ENCODE assay signal across 9 cellular contexts in genomic region chr13:79393564-79394249, GRCh38. TPM values are rescaled to one million over a fixed set of nuclear protein-coding genes. Genes with fewer than 3 reads are reported as not detected.
DNase-seq lines count a peak whose midpoint lies in the region; ATAC-seq, FAIRE-seq and TF ChIP-seq lines count a peak whose summit lies in the region.
"Had no signal": no experiment of that assay in that cellular context is flagged by ENCODE, and none has a peak within 500 bp of the region (broad histone marks: within the 10 kb centered on the region; RNA-seq: fewer than 3 reads in every experiment).

No MANE protein-coding gene starts in this region.

- peak overlapping the region; percentile 40 for H3K4me3 Mint-ChIP-seq in activated CD4-positive, alpha-beta T cell treated with anti-CD3 and anti-CD28 coated beads, Interleukin-2, amount 10 ng/mL, durations not matched to agents 7 days and 5 days

- no peaks in the 10 kb centered on the region for H3K27me3 Mint-ChIP-seq in activated CD4-positive, alpha-beta T cell treated with anti-CD3 and anti-CD28 coated beads, Interleukin-2, amount 10 ng/mL, durations not matched to agents 7 days and 5 days

- H3K4me3 ChIP-seq in kidney (ENCODE audit: low read length in 2 of 2) = peak overlapping the region; percentile 27 to 56

- H3K36me3 Mint-ChIP-seq in activated CD4-positive, alpha-beta T cell treated with anti-CD3 and anti-CD28 coated beads, Interleukin-2, amount 10 ng/mL, durations not matched to agents 7 days and 5 days (ENCODE audit: low read depth) = peaks cover 43% of the 10 kb centered on the region

- peak overlapping the region; percentile 67 for H3K27ac Mint-ChIP-seq in activated CD4-positive, alpha-beta T cell treated with anti-CD3 and anti-CD28 coated beads, Interleukin-2, amount 10 ng/mL, durations not matched to agents 7 days and 5 days

- no peak for TF ChIP-seq CTCF in kidney (IDR thresholded peaks at IDR 0.05; ENCODE audit: borderline replicate concordance, extremely low read depth, insufficient read depth)

- DNase-seq in NCI-H1092 (lab: John Stamatoyannopoulos, UW) (peak; percentile 25), NCI-H1092 treated with DMSO at 0.1 percent for 48 hours (lab: John Stamatoyannopoulos, UW) (no peak), MV-4-11 (lab: John Stamatoyannopoulos, UW) (peak; percentile 60), kidney (no peak), posterior cingulate gyrus (no peak), LoVo (ENCODE audit: low spot score) (no peak)
- peak; percentile 58 for DNase-seq in activated CD4-positive, alpha-beta T cell treated with anti-CD3 and anti-CD28 coated beads, Interleukin-2, amount 10 ng/mL, durations not matched to agents 7 days and 5 days

- peak overlapping the region; percentile 71 to 75 for H3K27ac ChIP-seq in kidney (ENCODE audit: low read depth in 2 of 2, low read length in 2 of 2)

- no peak for FAIRE-seq in kidney (lab: Jason Lieb, UNC)
- FAIRE-seq: A204.1 had no signal

- no peaks in the 10 kb centered on the region for H3K36me3 ChIP-seq in kidney (ENCODE audit: control insufficient read depth in 1 of 2, insufficient read depth in 2 of 2, low read length in 2 of 2)

- intact Hi-C loops in kidney (cut with DNase I) (no loop called here), posterior cingulate gyrus (cut with DNase I) (no loop called here)

- peaks cover 52% of the 10 kb centered on the region for H3K4me1 Mint-ChIP-seq in activated CD4-positive, alpha-beta T cell treated with anti-CD3 and anti-CD28 coated beads, Interleukin-2, amount 10 ng/mL, durations not matched to agents 7 days and 5 days

- CTCF ChIA-PET in activated CD4-positive, alpha-beta T cell treated with anti-CD3 and anti-CD28 coated beads, Interleukin-2, amount 10 ng/mL, durations not matched to agents 7 days and 5 days (lab: Charles Lee) = interaction anchor here (1.3 to 2.3 kb wide), 2 partner anchors 13 to 107 kb away, joined by 4 to 9 read pairs; partner anchors contain the start of gene RBM26

- H3K4me1 ChIP-seq in kidney (ENCODE audit: control insufficient read depth in 1 of 2, insufficient read depth in 1 of 2, low read depth in 1 of 2, low read length in 2 of 2) = peaks cover 15% of the 10 kb centered on the region in 2 donors

- ATAC-seq in HG02610 (IDR thresholded peaks at IDR 0.05; ENCODE audit: unreplicated experiment) = peak; percentile 82

- peaks cover 15% of the 10 kb centered on the region for H3K9me3 Mint-ChIP-seq in activated CD4-positive, alpha-beta T cell treated with anti-CD3 and anti-CD28 coated beads, Interleukin-2, amount 10 ng/mL, durations not matched to agents 7 days and 5 days

- peak overlapping the region in 1 of 2 donors; percentile 18 for H3K9ac ChIP-seq in kidney (ENCODE audit: low read length in 2 of 2)

- no peaks in the 10 kb centered on the region for H3K9me3 ChIP-seq in kidney (ENCODE audit: control insufficient read depth in 1 of 2, low read length in 2 of 2)

- POLR2A ChIA-PET in activated CD4-positive, alpha-beta T cell treated with anti-CD3 and anti-CD28 coated beads, Interleukin-2, amount 10 ng/mL, durations not matched to agents 7 days and 5 days (lab: Charles Lee) = no interaction called here

RNA-seq across cellular contexts. Expression of gene RBM26, which starts 12.3 kb away (rescaled TPM):
- 10 to 100 TPM; 55.8 to 69.5 TPM for total RNA-seq in activated CD4-positive, alpha-beta T cell treated with anti-CD3 and anti-CD28 coated beads, Interleukin-2, amount 10 ng/mL, durations not matched to agents 7 days and 5 days
- 39.2 TPM for total RNA-seq in kidney
- 14.5 TPM for polyA plus RNA-seq in kidney (ENCODE audit: insufficient read depth, low read depth, low replicate concordance)

Comparison
In these comparisons a context has a peak if more than half of its experiments do, and no peak if none do; other contexts are left out.
1. DNase-seq: peak in NCI-H1092 (single experiment), MV-4-11 (single experiment) and activated CD4-positive, alpha-beta T cell treated with anti-CD3 and anti-CD28 coated beads, Interleukin-2, amount 10 ng/mL, durations not matched to agents 7 days and 5 days (single experiment); none in NCI-H1092 treated with DMSO at 0.1 percent for 48 hours (single experiment), kidney (single experiment), posterior cingulate gyrus (0 of 10) and LoVo (single experiment).